Comparison of ENCODE assay signal across 10 cellular contexts in the genomic region with DNA sequence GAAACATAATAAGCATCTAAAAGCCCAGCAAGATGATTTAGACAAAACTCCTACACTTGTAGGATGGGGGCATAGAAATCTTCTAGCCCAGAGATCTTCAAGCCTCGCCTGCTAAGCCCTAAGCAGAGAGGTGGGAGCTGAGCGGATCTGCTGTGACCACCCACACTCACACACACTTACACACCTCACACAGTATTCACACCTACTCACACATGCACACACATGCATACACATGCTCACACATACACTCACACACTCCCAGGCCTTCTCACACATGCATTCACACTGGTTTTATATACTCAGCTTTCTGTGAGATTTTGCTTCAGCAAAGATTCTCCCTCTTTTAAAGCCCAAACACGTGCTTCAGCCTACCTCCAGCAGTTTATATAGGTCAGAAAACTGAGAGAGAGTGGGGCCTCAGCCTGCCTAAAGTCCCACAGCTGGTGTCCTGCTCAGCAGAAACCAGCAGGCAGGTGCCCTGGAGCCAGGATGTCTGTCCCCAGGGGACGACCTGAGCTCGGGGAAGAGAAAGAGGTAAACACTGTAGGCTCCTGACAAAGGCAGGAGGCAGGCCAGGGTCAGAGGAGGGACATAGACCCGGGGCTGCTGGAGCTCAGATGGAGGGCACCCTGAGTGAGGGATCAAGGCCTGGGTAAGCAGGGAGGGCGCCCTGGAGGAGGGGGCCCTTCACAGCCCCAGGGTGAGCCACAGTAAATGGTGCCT. TPM values are rescaled to one million over a fixed set of nuclear protein-coding genes. Genes with fewer than 3 reads are reported as not detected.
A peak's percentile ranks its signal among the peaks of the same experiment; 100 is the strongest.
DNase-seq lines count a peak whose midpoint lies in the region.
"Had no signal": no experiment of that assay in that cellular context is flagged by ENCODE, and none has a peak within 500 bp of the region (broad histone marks: within the 10 kb centered on the region; RNA-seq: fewer than 3 reads in every experiment).

No MANE protein-coding gene starts in this region.

- H3K14ac ChIP-seq in neuronal stem cell (ENCODE audit: low read length): no peak overlapping the region

- DNase-seq in NCI-H526 (lab: John Stamatoyannopoulos, UW): peak; percentile 54 to 71
- no peak for DNase-seq in NCI-H526 treated with DMSO at 0.1 percent for 48 hours (lab: John Stamatoyannopoulos, UW)
- peak; percentile 57 for DNase-seq in NCI-H748 (lab: John Stamatoyannopoulos, UW; ENCODE audit: unreplicated experiment)
- DNase-seq in neuronal stem cell (ENCODE audit: low spot score): no peak
- no peak for DNase-seq in NCI-H510A (lab: John Stamatoyannopoulos, UW)
- DNase-seq in SW480 (ENCODE audit: low spot score): no peak
- DNase-seq: heart left ventricle, Kasumi-1 had no signal

- H2BK5ac ChIP-seq in neuronal stem cell (ENCODE audit: low read length): peak overlapping the region; percentile 3

- peaks cover 0 to 19% of the 10 kb centered on the region in 2 donors for H3K4me1 ChIP-seq in neuronal stem cell (ENCODE audit: control insufficient read depth in 2 of 2, insufficient read depth in 1 of 2, low read depth in 1 of 2, low read length in 2 of 2)
- H3K4me1 ChIP-seq: heart left ventricle had no signal

- no peak overlapping the region for H3K9ac ChIP-seq in neuronal stem cell (ENCODE audit: low read depth, low read length, poor library complexity)

- no peak overlapping the region for H4K91ac ChIP-seq in neuronal stem cell (ENCODE audit: low read depth, low read length, poor library complexity)

- H3K27me3 ChIP-seq in neuronal stem cell (ENCODE audit: control insufficient read depth in 3 of 3, insufficient read depth in 3 of 3, low read depth in 1 of 3, low read length in 3 of 3): peaks cover 0 to 5% (median 0%) of the 10 kb centered on the region in 3 experiments

- no peaks in the 10 kb centered on the region for H3K36me3 ChIP-seq in neuronal stem cell (replicated peaks in 1 of 2; ENCODE audit: control insufficient read depth in 2 of 2, insufficient read depth in 2 of 2, low read length in 2 of 2)
- H3K36me3 ChIP-seq: heart left ventricle had no signal

- no peak overlapping the region for H2BK12ac ChIP-seq in neuronal stem cell (ENCODE audit: low read length)

- H4K8ac ChIP-seq in neuronal stem cell (ENCODE audit: low read depth, low read length): no peak overlapping the region

- no peak overlapping the region for H3K4me2 ChIP-seq in neuronal stem cell (ENCODE audit: insufficient read depth, low read length, poor library complexity, severe bottlenecking)

- H3K18ac ChIP-seq in neuronal stem cell (ENCODE audit: low read length): peak overlapping the region; percentile 45

- peak overlapping the region in 1 of 2 donors; percentile 55 for H3K4me3 ChIP-seq in neuronal stem cell (ENCODE audit: low read length in 2 of 2)
- H3K4me3 ChIP-seq: heart left ventricle, SK-N-MC had no signal

- no peak overlapping the region for H2BK120ac ChIP-seq in neuronal stem cell (ENCODE audit: low read depth, low read length)

- H2AK5ac ChIP-seq in neuronal stem cell (ENCODE audit: low read depth, low read length): no peak overlapping the region

- H3K4ac ChIP-seq in neuronal stem cell (ENCODE audit: low read length): no peak overlapping the region

- H3K9me3 ChIP-seq in neuronal stem cell (replicated peaks in 1 of 2; ENCODE audit: control insufficient read depth in 2 of 2, insufficient read depth in 1 of 2, low read depth in 1 of 2, low read length in 2 of 2): peaks cover 0 to 2% of the 10 kb centered on the region in 2 donors
- H3K9me3 ChIP-seq: heart left ventricle had no signal

- H2BK15ac ChIP-seq in neuronal stem cell (ENCODE audit: low read length): no peak overlapping the region

- H2AFZ ChIP-seq in neuronal stem cell (ENCODE audit: low read length): no peak overlapping the region

- WGBS in neuronal stem cell (ENCODE audit: extremely low coverage in 2 of 2, insufficient read length in 2 of 2, insufficient replicate concordance in 1 of 2), 2 donors: no CpG with 5 or more reads among the region's 7 CpGs

- no peaks in the 10 kb centered on the region for H3K79me1 ChIP-seq in neuronal stem cell (ENCODE audit: low read depth, low read length)

- no peak overlapping the region for H3K27ac ChIP-seq in neuronal stem cell (replicated peaks; ENCODE audit: low read length)
- H3K27ac ChIP-seq: heart left ventricle, SK-N-MC had no signal

- no peak overlapping the region for H3K23ac ChIP-seq in neuronal stem cell (ENCODE audit: low read depth, low read length, poor library complexity)

RNA-seq across cellular contexts. Expression of gene KRT19, which starts 12.0 kb away (rescaled TPM):
- 106 TPM for polyA plus RNA-seq in neuronal stem cell (2013, experiment 1 of 2)
- 103 TPM for polyA plus RNA-seq in neuronal stem cell (2013, experiment 2 of 2)

RNA-seq across cellular contexts. Expression of gene KRT15, which starts 21.4 kb away (rescaled TPM):
- 0.01 TPM for polyA plus RNA-seq in neuronal stem cell (2013, experiment 1 of 2)
- 0.01 TPM for polyA plus RNA-seq in neuronal stem cell (2013, experiment 2 of 2)

RNA-seq across cellular contexts. Expression of gene KRT9, which starts 31.7 kb away (rescaled TPM):
- polyA plus RNA-seq in neuronal stem cell (2013, experiment 1 of 2): not detected
- polyA plus RNA-seq in neuronal stem cell (2013, experiment 2 of 2): not detected
- polyA plus RNA-seq: heart left ventricle, liver had no signal

RNA-seq across cellular contexts. Expression of gene KRT13, which starts 34.7 kb away (rescaled TPM):
- polyA plus RNA-seq in neuronal stem cell (2013, experiment 1 of 2): 0.01 TPM
- not detected for polyA plus RNA-seq in neuronal stem cell (2013, experiment 2 of 2)

RNA-seq across cellular contexts. Expression of gene KRT14, which starts 46.6 kb away (rescaled TPM):
- not detected for polyA plus RNA-seq in neuronal stem cell (2013, experiment 1 of 2)
- not detected for polyA plus RNA-seq in neuronal stem cell (2013, experiment 2 of 2)
- polyA plus RNA-seq: heart left ventricle, liver had no signal

Comparison
In these comparisons a context has a peak if more than half of its experiments do, and no peak if none do; other contexts are left out.
1. DNase-seq: peak in NCI-H526 (2 of 2) and NCI-H748 (single experiment); none in NCI-H526 treated with DMSO at 0.1 percent for 48 hours (single experiment), neuronal stem cell (single experiment), NCI-H510A (single experiment) and SW480 (single experiment).